Comparison of ENCODE assay signal across 16 cellular contexts in the genomic region with DNA sequence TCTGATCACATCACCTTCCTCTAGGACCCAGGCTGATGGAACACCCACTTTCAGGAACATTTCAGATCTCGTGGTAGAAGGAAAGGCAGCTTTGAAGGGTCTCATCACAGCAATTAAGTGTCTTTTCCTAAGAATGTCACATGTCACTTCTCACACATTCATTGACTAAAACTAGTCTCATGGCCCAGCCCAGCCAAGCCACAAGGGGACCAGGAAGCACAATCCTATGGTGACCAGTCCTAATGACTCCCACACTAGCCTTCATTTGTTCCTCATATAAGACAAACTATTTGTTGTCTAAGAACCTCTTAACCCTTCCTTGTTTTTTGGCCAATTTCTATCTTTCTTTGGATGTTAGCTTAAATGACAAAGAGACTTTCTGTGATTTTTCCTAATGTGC. TPM values are rescaled to one million over a fixed set of nuclear protein-coding genes. Genes with fewer than 3 reads are reported as not detected.
DNase-seq lines count a peak whose midpoint lies in the region; ATAC-seq and TF ChIP-seq lines count a peak whose summit lies in the region.
"Had no signal": no experiment of that assay in that cellular context is flagged by ENCODE, and none has a peak within 500 bp of the region (broad histone marks: within the 10 kb centered on the region; RNA-seq: fewer than 3 reads in every experiment).

No MANE protein-coding gene starts in this region.

- no peaks in the 10 kb centered on the region for H3K79me1 ChIP-seq in IMR-90 (ENCODE audit: low read depth in 1 of 2, low read length in 2 of 2)

- H2BK120ac ChIP-seq in IMR-90 (ENCODE audit: low read depth, low read length), result 0 out of 2 replicates have a peak overlapping the region, but pooled peaks have one; percentile 17

- H2BK5ac ChIP-seq in IMR-90 (ENCODE audit: low read depth, low read length, poor library complexity, severe bottlenecking), result no peak overlapping the region

- intact Hi-C loops in IMR-90 (cut with micrococcal nuclease), result no loop called here

- H3K27me3 ChIP-seq in IMR-90 (ENCODE audit: control insufficient read depth, insufficient read depth, low read length), result no peaks in the 10 kb centered on the region

- H3K27me3 Mint-ChIP-seq in stimulated activated memory B cell treated with anti-CD40 and anti-IgM and Interleukin-4, amounts not matched to agents 10 μg/mL and 1 μg/mL and 100 μg/mL, for 72 hours, result no peaks in the 10 kb centered on the region

- H3K4me1 ChIP-seq in IMR-90 (ENCODE audit: control insufficient read depth, insufficient read depth, low read length), result peaks cover 8% of the 10 kb centered on the region

- CTCF ChIA-PET in IMR-90 (lab: Yijun Ruan, JAX), result no interaction called here

- H2AFZ ChIP-seq in IMR-90 (replicated peaks; ENCODE audit: low read length, poor library complexity), result no peak overlapping the region

- H4K20me1 ChIP-seq in IMR-90 (ENCODE audit: insufficient read depth, low read length), result no peaks in the 10 kb centered on the region

- ATAC-seq in IMR-90 (ENCODE audit: low read depth), result no peak
- ATAC-seq in esophagus mucosa, result peak; percentile 35
- no peak for ATAC-seq in stimulated activated memory B cell treated with anti-CD40 and anti-IgM and Interleukin-4, amounts not matched to agents 10 μg/mL and 1 μg/mL and 100 μg/mL, for 72 hours
- ATAC-seq in left lobe of liver, result no peak
- ATAC-seq: A549, HepG2 had no signal

- H4K91ac ChIP-seq in IMR-90 (ENCODE audit: insufficient read depth, low read depth, low read length), result no peak overlapping the region

- H3K27ac Mint-ChIP-seq in stimulated activated memory B cell treated with anti-CD40 and anti-IgM and Interleukin-4, amounts not matched to agents 10 μg/mL and 1 μg/mL and 100 μg/mL, for 72 hours, result peak overlapping the region; percentile 43
- H3K27ac Mint-ChIP-seq: H9 had no signal

- TF ChIP-seq RAD21 in IMR-90 (IDR thresholded peaks at IDR 0.05; ENCODE audit: low read length), result no peak

- no peak overlapping the region for H4K5ac ChIP-seq in IMR-90 (ENCODE audit: low read depth, low read length)

- H3K4me1 Mint-ChIP-seq in stimulated activated memory B cell treated with anti-CD40 and anti-IgM and Interleukin-4, amounts not matched to agents 10 μg/mL and 1 μg/mL and 100 μg/mL, for 72 hours, result peaks cover 46% of the 10 kb centered on the region

- no peak overlapping the region for H4K8ac ChIP-seq in IMR-90 (ENCODE audit: low read depth in 2 of 2, low read length in 2 of 2)

- dilution Hi-C loops in IMR-90 (cut with HindIII; ENCODE audit: low sequenced_read_pairs, unreplicated experiment), result no loop called here

- H2BK20ac ChIP-seq in IMR-90 (ENCODE audit: low read depth, low read length), result no peak overlapping the region

- H2AK9ac ChIP-seq in IMR-90 (replicated peaks; ENCODE audit: low read depth, low read length, poor library complexity), result peak overlapping the region; percentile 19

- BruUV-seq in IMR-90 (replicated peaks; lab: Mats Ljungman, UMichigan), result no TSS peak

- peaks cover 6% of the 10 kb centered on the region for H3K9me3 Mint-ChIP-seq in stimulated activated memory B cell treated with anti-CD40 and anti-IgM and Interleukin-4, amounts not matched to agents 10 μg/mL and 1 μg/mL and 100 μg/mL, for 72 hours

- peaks cover 34% of the 10 kb centered on the region for H3K36me3 Mint-ChIP-seq in stimulated activated memory B cell treated with anti-CD40 and anti-IgM and Interleukin-4, amounts not matched to agents 10 μg/mL and 1 μg/mL and 100 μg/mL, for 72 hours

- peaks cover 3% of the 10 kb centered on the region; the same call in 1 of the 2 replicates for H3K9me1 ChIP-seq in IMR-90 (ENCODE audit: insufficient read depth, low read length)

- H3K14ac ChIP-seq in IMR-90 (replicated peaks; ENCODE audit: low read depth, low read length), result no peak overlapping the region

- no peak overlapping the region for H2BK15ac ChIP-seq in IMR-90 (ENCODE audit: low read depth, low read length)

- no peak overlapping the region for H2AK5ac ChIP-seq in IMR-90 (ENCODE audit: low read depth, low read length)

- DNase-seq in IMR-90 (no peak), left lobe of liver (ENCODE audit: low spot score) (no peak), DMS79 (lab: John Stamatoyannopoulos, UW) (no peak), islet precursor cell (no peak)
- DNase-seq: Calu3; CD4-positive, CD25-positive, alpha-beta regulatory T cell; DMS 273 treated with DMSO at 0.1 percent for 48 hours; DMS79 treated with DMSO at 0.1 percent for 48 hours; EL; GDM1; GOT3; H9 had no signal

- H3K27ac ChIP-seq in IMR-90 (ENCODE audit: insufficient read depth, low read length), result no peak overlapping the region
- H3K27ac ChIP-seq: A549 had no signal

- no peaks in the 10 kb centered on the region for H3K36me3 ChIP-seq in IMR-90 (ENCODE audit: control insufficient read depth, insufficient read depth, low read length)

- no peak overlapping the region for H3K4me3 ChIP-seq in IMR-90 (ENCODE audit: insufficient read depth, low read depth, low read length)
- H3K4me3 ChIP-seq: A549 had no signal

- H3K4me3 Mint-ChIP-seq in stimulated activated memory B cell treated with anti-CD40 and anti-IgM and Interleukin-4, amounts not matched to agents 10 μg/mL and 1 μg/mL and 100 μg/mL, for 72 hours, result no peak overlapping the region
- H3K4me3 Mint-ChIP-seq: H9 had no signal

- H3K9ac ChIP-seq in IMR-90 (ENCODE audit: low read depth, low read length), result no peak overlapping the region

- H3K18ac ChIP-seq in IMR-90 (ENCODE audit: low read depth, low read length), result no peak overlapping the region

- H3K23ac ChIP-seq in IMR-90 (ENCODE audit: low read depth, low read length), result no peak overlapping the region

- WGBS in IMR-90 (ENCODE audit: extremely low coverage in 2 of 2, insufficient read length in 1 of 2), 2 experiments, result no CpG with 5 or more reads among the region's 1 CpG

- no peaks in the 10 kb centered on the region for H3K9me3 ChIP-seq in IMR-90 (ENCODE audit: control insufficient read depth, insufficient read depth, low read length)
- H3K9me3 ChIP-seq: A549 had no signal

- in situ Hi-C loops in IMR-90 (cut with MboI; ENCODE audit: low sequenced_read_pairs), result loop anchor here (25.0 kb wide), 1 partner anchor 497 kb away; the partner anchor contains the start of gene FGGY

- POLR2A ChIA-PET in IMR-90 (lab: Charles Lee; ENCODE audit: unreplicated experiment), result no interaction called here

- H3K56ac ChIP-seq in IMR-90 (ENCODE audit: extremely low read depth, insufficient read depth, low read length), result no peak overlapping the region

- H3K4me2 ChIP-seq in IMR-90 (ENCODE audit: low read depth, low read length), result no peak overlapping the region
- H3K4me2 ChIP-seq: A549 had no signal

- 0 out of 2 replicates have a peak overlapping the region, but pooled peaks have one; percentile 19 for H3K4ac ChIP-seq in IMR-90 (ENCODE audit: low read depth, low read length)

- TF ChIP-seq CTCF in IMR-90 (conservative IDR thresholded peaks at IDR 0.05; ENCODE audit: low read depth, low read length), result no peak

- no peak for TF ChIP-seq POLR2A in IMR-90 (IDR thresholded peaks at IDR 0.05; ENCODE audit: low read depth, low read length)

TF ChIP-seq in IMR-90, 13 proteins besides CTCF, POLR2A, EP300 and RAD21:
- TF ChIP-seq BHLHE40 (IDR thresholded peaks at IDR 0.05; ENCODE audit: low read depth, low read length), result no peak
- TF ChIP-seq FOS (IDR thresholded peaks at IDR 0.05; ENCODE audit: low read depth, low read length), result no peak

RNA-seq across cellular contexts. Expression of gene JUN, which starts 6.5 kb away (rescaled TPM):
- 46.6 and 51.1 TPM in 2 replicates for total RNA-seq in IMR-90 (2012; rRNA removed)
- polyA plus RNA-seq in IMR-90 (2012; rRNA removed), result 86.9 and 89.1 TPM in 2 replicates
- 80.5 and 108 TPM in 2 replicates for polyA plus RNA-seq in IMR-90 (2012; cell fraction: cytosol; rRNA removed)
- 85.4 and 184 TPM in 2 replicates for polyA plus RNA-seq in IMR-90 (2012; cell fraction: nucleus; rRNA removed; ENCODE audit: low replicate concordance)
- 41.7 TPM for total RNA-seq in esophagus mucosa
- total RNA-seq in left lobe of liver, result 12.4 TPM
